Comparison of ENCODE assay signal across 19 cellular contexts in the genomic region with DNA sequence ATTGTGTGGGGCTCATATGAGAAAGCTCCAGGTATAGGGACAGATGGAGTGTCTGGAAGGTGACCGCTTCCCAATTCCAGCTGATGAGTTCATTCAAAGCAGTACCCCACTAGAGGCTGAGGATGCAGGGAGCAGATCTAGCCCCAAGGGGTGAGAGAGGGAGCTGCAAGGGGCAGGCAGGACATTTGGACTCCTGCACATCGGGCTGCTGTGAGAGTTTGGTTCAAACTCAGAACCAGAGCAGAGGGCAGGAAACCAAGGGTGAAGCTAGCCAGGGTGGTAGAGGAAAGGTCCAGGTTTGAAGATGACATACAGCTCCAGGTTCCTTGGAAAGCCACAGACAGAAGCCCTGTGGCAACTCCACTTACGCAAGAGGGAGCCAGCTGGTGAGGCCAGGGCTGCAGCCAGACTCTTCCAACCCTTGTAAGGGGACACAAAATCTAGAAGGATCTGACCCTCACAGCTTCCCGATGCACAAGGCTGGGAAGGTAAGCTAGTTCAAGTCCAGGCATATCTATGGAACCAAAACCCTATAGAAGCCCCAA.
"Had no signal": no experiment of that assay in that cellular context is flagged by ENCODE, and none has a peak within 500 bp of the region (broad histone marks: within the 10 kb centered on the region; RNA-seq: fewer than 3 reads in every experiment).

No MANE protein-coding gene starts in this region.

- H3K4me3 ChIP-seq: left lung, right atrium auricular region, suprapubic skin had no signal

- H3K9me3 Mint-ChIP-seq: activated CD8-positive, alpha-beta T cell treated with anti-CD3 and anti-CD28 coated beads for 36 hours; activated naive CD4-positive, alpha-beta T cell treated with anti-CD3 and anti-CD28 coated beads, Interleukin-2, amount 50 U/mL, for 72 hours; natural killer cell; T-helper 1 cell treated with Interleukin-12 subunit alpha and Interleukin-12 subunit beta and Interleukin-4 antibody, amounts not matched to agents 30 μg/mL and 1 μg/mL, for 36 hours; type B pancreatic cell; WTC11 had no signal

- ATAC-seq: activated CD8-positive, alpha-beta T cell treated with anti-CD3 and anti-CD28 coated beads for 36 hours; activated naive CD4-positive, alpha-beta T cell treated with anti-CD3 and anti-CD28 coated beads, Interleukin-2, amount 50 U/mL, for 72 hours; left lung; natural killer cell; WTC11 had no signal

- H3K4me3 Mint-ChIP-seq: activated CD8-positive, alpha-beta T cell treated with anti-CD3 and anti-CD28 coated beads for 36 hours; natural killer cell; T-helper 1 cell treated with Interleukin-12 subunit alpha and Interleukin-12 subunit beta and Interleukin-4 antibody, amounts not matched to agents 30 μg/mL and 1 μg/mL, for 36 hours; type B pancreatic cell; WTC11 had no signal

- H3K36me3 Mint-ChIP-seq: activated naive CD4-positive, alpha-beta T cell treated with anti-CD3 and anti-CD28 coated beads, Interleukin-2, amount 50 U/mL, for 72 hours; natural killer cell; type B pancreatic cell; WTC11 had no signal

- DNase-seq: activated CD4-positive, alpha-beta T cell treated with anti-CD3 and anti-CD28 coated beads for 4 hours; activated CD8-positive, alpha-beta T cell treated with anti-CD3 and anti-CD28 coated beads for 36 hours; activated effector memory CD4-positive, alpha-beta T cell treated with anti-CD3 and anti-CD28 coated beads, Interleukin-2, amount 50 U/mL, for 16 hours; activated T-cell treated with anti-CD3 and anti-CD28 coated beads, Interleukin-2, amount 50 U/mL, for 48 hours; cerebellar nuclear complex; dermis blood vessel endothelial cell; hippocampal formation; left lung; natural killer cell; posterior cingulate gyrus; small intestine; stimulated activated CD4-positive, alpha-beta T cell treated with anti-CD3 and anti-CD28 coated beads, Interleukin-4, amount 100 ng/mL, for 24 hours; stimulated activated naive CD4-positive, alpha-beta T cell had no signal

- H3K4me1 Mint-ChIP-seq: natural killer cell had no signal

- H3K27ac Mint-ChIP-seq: activated CD8-positive, alpha-beta T cell treated with anti-CD3 and anti-CD28 coated beads for 36 hours; natural killer cell; T-helper 1 cell treated with Interleukin-12 subunit alpha and Interleukin-12 subunit beta and Interleukin-4 antibody, amounts not matched to agents 30 μg/mL and 1 μg/mL, for 36 hours; type B pancreatic cell; WTC11 had no signal
